21 cellular contexts compared by ENCODE assay signal in the genomic region with DNA sequence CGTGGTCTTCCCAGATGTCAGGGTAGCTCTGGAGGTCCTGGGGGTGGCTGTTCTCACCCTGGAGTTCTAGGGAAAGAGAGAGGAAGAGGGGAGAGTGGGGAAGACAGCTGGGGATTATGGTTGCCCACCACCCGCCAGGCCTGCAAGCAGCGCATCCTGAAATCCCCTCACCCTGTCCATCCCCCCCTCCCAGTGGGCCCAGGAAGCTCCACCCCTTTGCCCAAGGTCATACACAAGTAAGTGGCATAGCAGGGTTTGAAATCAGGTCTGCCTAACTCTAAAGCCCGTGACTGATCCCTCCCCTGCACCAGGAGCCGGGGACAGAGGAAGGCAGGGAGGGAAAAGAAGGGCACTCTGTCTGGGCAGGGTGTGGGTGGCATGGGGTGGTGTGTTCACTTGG.
"Had no signal": no experiment of that assay in that cellular context is flagged by ENCODE, and none has a peak within 500 bp of the region (broad histone marks: within the 10 kb centered on the region; RNA-seq: fewer than 3 reads in every experiment).

No MANE protein-coding gene starts in this region.

- H3K9me3 Mint-ChIP-seq: activated naive CD4-positive, alpha-beta T cell treated with anti-CD3 and anti-CD28 coated beads for 36 hours; activated naive CD8-positive, alpha-beta T cell treated with anti-CD3 and anti-CD28 coated beads, Interleukin-2, amount 10 ng/mL, durations not matched to agents 7 days and 5 days; immature natural killer cell; mesothelial cell of epicardium; naive thymus-derived CD8-positive, alpha-beta T cell; stimulated activated effector memory CD8-positive, alpha-beta T cell treated with anti-CD3 and anti-CD28 coated beads, Interleukin-12 subunit alpha, Interleukin-12 subunit beta, amount 100 ng/mL, for 72 hours; stimulated activated naive CD8-positive, alpha-beta T cell treated with anti-CD3 and anti-CD28 coated beads, Interleukin-15, amount 100 ng/mL, for 72 hours; T-helper 2 cell treated with Interferon-gamma antibody and Interleukin-4, amounts not matched to agents 5 μg/mL and 100 μg/mL, for 36 hours had no signal

- H3K79me2 ChIP-seq: hepatocyte had no signal

- H2AFZ ChIP-seq: hepatocyte had no signal

- ATAC-seq: left lung; naive thymus-derived CD8-positive, alpha-beta T cell; stimulated activated effector memory CD8-positive, alpha-beta T cell treated with anti-CD3 and anti-CD28 coated beads, Interleukin-12 subunit alpha, Interleukin-12 subunit beta, amount 100 ng/mL, for 72 hours; stimulated activated naive CD8-positive, alpha-beta T cell treated with anti-CD3 and anti-CD28 coated beads, Interleukin-15, amount 100 ng/mL, for 72 hours had no signal

- H3K9me3 ChIP-seq: colonic mucosa, esophagus muscularis mucosa, left lung, neutrophil, ovary, prostate gland, tibial nerve had no signal

- H3K36me3 Mint-ChIP-seq: activated naive CD8-positive, alpha-beta T cell treated with anti-CD3 and anti-CD28 coated beads, Interleukin-2, amount 10 ng/mL, durations not matched to agents 7 days and 5 days; immature natural killer cell; mesothelial cell of epicardium; naive thymus-derived CD8-positive, alpha-beta T cell; stimulated activated effector memory CD8-positive, alpha-beta T cell treated with anti-CD3 and anti-CD28 coated beads, Interleukin-12 subunit alpha, Interleukin-12 subunit beta, amount 100 ng/mL, for 72 hours had no signal

- DNase-seq: activated CD4-positive, alpha-beta T cell treated with anti-CD3 and anti-CD28 coated beads, Interleukin-2, amount 50 U/mL, for 4 hours; activated effector memory CD4-positive, alpha-beta T cell treated with Interleukin-2 at 50 U/mL for 16 hours; activated naive CD4-positive, alpha-beta T cell treated with anti-CD3 and anti-CD28 coated beads for 36 hours; activated naive CD8-positive, alpha-beta T cell treated with anti-CD3 and anti-CD28 coated beads, Interleukin-2, amount 10 ng/mL, durations not matched to agents 7 days and 5 days; amniotic stem cell; colonic mucosa; immature natural killer cell; naive thymus-derived CD8-positive, alpha-beta T cell; ovary; stimulated activated CD4-positive, alpha-beta T cell treated with anti-CD3 and anti-CD28 coated beads, Interleukin-1b, Interleukin-23, amount 100 ng/mL, for 48 hours had no signal

- H3K4me1 Mint-ChIP-seq: activated naive CD8-positive, alpha-beta T cell treated with anti-CD3 and anti-CD28 coated beads, Interleukin-2, amount 10 ng/mL, durations not matched to agents 7 days and 5 days; immature natural killer cell; stimulated activated effector memory CD8-positive, alpha-beta T cell treated with anti-CD3 and anti-CD28 coated beads, Interleukin-12 subunit alpha, Interleukin-12 subunit beta, amount 100 ng/mL, for 72 hours had no signal

- H3K4me3 Mint-ChIP-seq: activated naive CD4-positive, alpha-beta T cell treated with anti-CD3 and anti-CD28 coated beads for 36 hours; activated naive CD8-positive, alpha-beta T cell treated with anti-CD3 and anti-CD28 coated beads, Interleukin-2, amount 10 ng/mL, durations not matched to agents 7 days and 5 days; immature natural killer cell; mesothelial cell of epicardium; naive thymus-derived CD8-positive, alpha-beta T cell; stimulated activated effector memory CD8-positive, alpha-beta T cell treated with anti-CD3 and anti-CD28 coated beads, Interleukin-12 subunit alpha, Interleukin-12 subunit beta, amount 100 ng/mL, for 72 hours; stimulated activated naive CD8-positive, alpha-beta T cell treated with anti-CD3 and anti-CD28 coated beads, Interleukin-15, amount 100 ng/mL, for 72 hours; T-helper 2 cell treated with Interferon-gamma antibody and Interleukin-4, amounts not matched to agents 5 μg/mL and 100 μg/mL, for 36 hours had no signal

- H3K4me1 ChIP-seq: colonic mucosa, esophagus muscularis mucosa, left lung, prostate gland had no signal

- H3K36me3 ChIP-seq: colonic mucosa, esophagus muscularis mucosa, left lung, neutrophil, ovary, prostate gland, tibial nerve had no signal

- H3K27ac Mint-ChIP-seq: activated naive CD4-positive, alpha-beta T cell treated with anti-CD3 and anti-CD28 coated beads for 36 hours; activated naive CD8-positive, alpha-beta T cell treated with anti-CD3 and anti-CD28 coated beads, Interleukin-2, amount 10 ng/mL, durations not matched to agents 7 days and 5 days; immature natural killer cell; mesothelial cell of epicardium; naive thymus-derived CD8-positive, alpha-beta T cell; stimulated activated effector memory CD8-positive, alpha-beta T cell treated with anti-CD3 and anti-CD28 coated beads, Interleukin-12 subunit alpha, Interleukin-12 subunit beta, amount 100 ng/mL, for 72 hours; T-helper 2 cell treated with Interferon-gamma antibody and Interleukin-4, amounts not matched to agents 5 μg/mL and 100 μg/mL, for 36 hours had no signal

- H3K4me2 ChIP-seq: hepatocyte had no signal

- H3K27me3 ChIP-seq: colonic mucosa, neutrophil, ovary, tibial nerve had no signal

- H3K4me3 ChIP-seq: colonic mucosa, esophagus muscularis mucosa, hepatocyte, left lung, lung, ovary, prostate gland, tibial nerve had no signal

- H3K27ac ChIP-seq: colonic mucosa, esophagus muscularis mucosa, hepatocyte, left lung, neutrophil, ovary, prostate gland, tibial nerve had no signal
